2 cellular contexts compared by ENCODE assay signal in the genomic region with DNA sequence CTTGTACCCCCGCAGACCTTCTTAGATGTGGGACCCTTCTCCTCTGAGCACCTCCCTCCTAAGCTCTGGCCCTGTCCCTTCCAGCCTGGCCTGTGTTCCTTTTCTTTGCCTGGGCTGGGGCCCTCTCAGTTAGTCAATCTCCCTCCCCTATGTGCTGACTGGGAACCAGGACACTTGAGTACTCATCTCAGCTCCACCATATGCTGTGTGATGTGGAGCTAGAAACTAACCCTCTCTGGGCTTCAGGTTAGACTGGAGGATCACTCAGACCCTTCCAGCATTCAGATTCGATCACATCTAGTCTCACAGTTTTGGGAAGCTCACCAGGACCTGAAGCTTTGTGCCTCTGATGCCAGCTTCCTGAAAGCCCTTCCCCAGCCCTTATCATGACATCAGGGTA.
TF ChIP-seq lines count a peak whose summit lies in the region.

No MANE protein-coding gene starts in this region.

TF ChIP-seq in A549, 52 proteins besides CTCF, POLR2A, EP300 and RAD21:
- TF ChIP-seq ZFP36 (IDR thresholded peaks at IDR 0.05; ENCODE audit: borderline replicate concordance, partially characterized antibody) (peak; percentile 6), CHD4 (IDR thresholded peaks at IDR 0.05; ENCODE audit: borderline replicate concordance) (no peak)

TF ChIP-seq in IMR-90, 13 proteins besides CTCF, POLR2A, EP300 and RAD21:
- TF ChIP-seq ELK1 (IDR thresholded peaks at IDR 0.05; ENCODE audit: borderline replicate concordance, low read depth, low read length) (no peak), CEBPB (IDR thresholded peaks at IDR 0.05; ENCODE audit: low read depth, low read length) (no peak), MAFK (IDR thresholded peaks at IDR 0.05; ENCODE audit: low read depth, low read length) (no peak), FOS (IDR thresholded peaks at IDR 0.05; ENCODE audit: low read depth, low read length) (no peak), SMC3 (IDR thresholded peaks at IDR 0.05; ENCODE audit: low read depth, low read length) (no peak), CHD1 (IDR thresholded peaks at IDR 0.05; ENCODE audit: low read depth, low read length) (no peak), BHLHE40 (IDR thresholded peaks at IDR 0.05; ENCODE audit: low read depth, low read length) (no peak), NFE2L2 (IDR thresholded peaks at IDR 0.05; ENCODE audit: low read depth, low read length) (no peak), MXI1 (IDR thresholded peaks at IDR 0.05; ENCODE audit: borderline replicate concordance, low read depth, low read length) (no peak), RFX5 (IDR thresholded peaks at IDR 0.05; ENCODE audit: low read depth, low read length) (no peak), MAZ (IDR thresholded peaks at IDR 0.05; ENCODE audit: borderline replicate concordance, low read depth, low read length) (no peak), RCOR1 (IDR thresholded peaks at IDR 0.05; ENCODE audit: insufficient replicate concordance, low read length) (no peak)
- TF ChIP-seq, protein P1, sequence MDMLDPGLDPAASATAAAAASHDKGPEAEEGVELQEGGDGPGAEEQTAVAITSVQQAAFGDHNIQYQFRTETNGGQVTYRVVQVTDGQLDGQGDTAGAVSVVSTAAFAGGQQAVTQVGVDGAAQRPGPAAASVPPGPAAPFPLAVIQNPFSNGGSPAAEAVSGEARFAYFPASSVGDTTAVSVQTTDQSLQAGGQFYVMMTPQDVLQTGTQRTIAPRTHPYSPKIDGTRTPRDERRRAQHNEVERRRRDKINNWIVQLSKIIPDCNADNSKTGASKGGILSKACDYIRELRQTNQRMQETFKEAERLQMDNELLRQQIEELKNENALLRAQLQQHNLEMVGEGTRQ (IDR thresholded peaks at IDR 0.05; ENCODE audit: low read depth, low read length): no peak
